Comparison of ENCODE assay signal across 9 cellular contexts in genomic region chr10:43689007-43689491, GRCh38. TPM values are rescaled to one million over a fixed set of nuclear protein-coding genes. Genes with fewer than 3 reads are reported as not detected.
DNase-seq lines count a peak whose midpoint lies in the region; ATAC-seq lines count a peak whose summit lies in the region.
"Had no signal": no experiment of that assay in that cellular context is flagged by ENCODE, and none has a peak within 500 bp of the region (broad histone marks: within the 10 kb centered on the region; RNA-seq: fewer than 3 reads in every experiment).

No MANE protein-coding gene starts in this region.

- H3K9me3 Mint-ChIP-seq in activated naive CD4-positive, alpha-beta T cell treated with anti-CD3 and anti-CD28 coated beads for 36 hours: no peaks in the 10 kb centered on the region
- no peaks in the 10 kb centered on the region for H3K9me3 Mint-ChIP-seq in activated naive CD4-positive, alpha-beta T cell treated with anti-CD3 and anti-CD28 coated beads, Interleukin-2, amount 50 U/mL, for 72 hours
- no peaks in the 10 kb centered on the region for H3K9me3 Mint-ChIP-seq in central memory CD8-positive, alpha-beta T cell

- no peaks in the 10 kb centered on the region for H3K36me3 Mint-ChIP-seq in activated naive CD4-positive, alpha-beta T cell treated with anti-CD3 and anti-CD28 coated beads for 36 hours (ENCODE audit: low read depth)
- H3K36me3 Mint-ChIP-seq in activated naive CD4-positive, alpha-beta T cell treated with anti-CD3 and anti-CD28 coated beads, Interleukin-2, amount 50 U/mL, for 72 hours: no peaks in the 10 kb centered on the region
- peaks cover 1% of the 10 kb centered on the region for H3K36me3 Mint-ChIP-seq in central memory CD8-positive, alpha-beta T cell (ENCODE audit: insufficient read depth)

- peak overlapping the region; percentile 77 for H3K4me3 Mint-ChIP-seq in activated naive CD4-positive, alpha-beta T cell treated with anti-CD3 and anti-CD28 coated beads for 36 hours
- peak overlapping the region; percentile 82 for H3K4me3 Mint-ChIP-seq in central memory CD8-positive, alpha-beta T cell

- H3K27ac ChIP-seq in muscle layer of duodenum (ENCODE audit: low read length): no peak overlapping the region
- H3K27ac ChIP-seq in thymus (ENCODE audit: low read depth): no peak overlapping the region

- WGBS in thymus: 80% methylated on average over 25 of the region's 25 CpGs

- no peak overlapping the region for H3K27ac Mint-ChIP-seq in activated naive CD4-positive, alpha-beta T cell treated with anti-CD3 and anti-CD28 coated beads for 36 hours
- no peak overlapping the region for H3K27ac Mint-ChIP-seq in activated naive CD4-positive, alpha-beta T cell treated with anti-CD3 and anti-CD28 coated beads, Interleukin-2, amount 50 U/mL, for 72 hours
- peak overlapping the region; percentile 26 for H3K27ac Mint-ChIP-seq in central memory CD8-positive, alpha-beta T cell (ENCODE audit: low read depth)

- ATAC-seq in activated naive CD4-positive, alpha-beta T cell treated with anti-CD3 and anti-CD28 coated beads, Interleukin-2, amount 50 U/mL, for 72 hours: no peak
- ATAC-seq in central memory CD8-positive, alpha-beta T cell (replicated peaks; ENCODE audit: extremely low read depth, poor library complexity, severe bottlenecking): no peak
- no peak for ATAC-seq in HG03521 (IDR thresholded peaks at IDR 0.05; ENCODE audit: unreplicated experiment)

- DNase-seq in activated naive CD4-positive, alpha-beta T cell treated with anti-CD3 and anti-CD28 coated beads for 36 hours: no peak
- no peak for DNase-seq in activated naive CD4-positive, alpha-beta T cell treated with anti-CD3 and anti-CD28 coated beads, Interleukin-2, amount 50 U/mL, for 72 hours (ENCODE audit: low spot score in 2 of 2)
- DNase-seq in central memory CD8-positive, alpha-beta T cell (ENCODE audit: low spot score in 2 of 2): no peak
- DNase-seq in amniotic stem cell (lab: John Stamatoyannopoulos, UW) (no peak), retina (no peak)
- DNase-seq: HCEC 1CT had no signal

- intact Hi-C loops in activated naive CD4-positive, alpha-beta T cell treated with anti-CD3 and anti-CD28 coated beads for 36 hours (cut with micrococcal nuclease): no loop called here

- H3K27me3 Mint-ChIP-seq in activated naive CD4-positive, alpha-beta T cell treated with anti-CD3 and anti-CD28 coated beads for 36 hours (ENCODE audit: low read depth): peaks cover 12% of the 10 kb centered on the region
- H3K27me3 Mint-ChIP-seq in central memory CD8-positive, alpha-beta T cell: peaks cover 13% of the 10 kb centered on the region

- H3K36me3 ChIP-seq in muscle layer of duodenum (ENCODE audit: control insufficient read depth in 1 of 2, insufficient read depth in 2 of 2, low read length in 2 of 2) (no peaks in the 10 kb centered on the region), thymus (ENCODE audit: control insufficient read depth, insufficient read depth) (no peaks in the 10 kb centered on the region)

- CTCF ChIA-PET in activated naive CD4-positive, alpha-beta T cell treated with anti-CD3 and anti-CD28 coated beads for 36 hours (lab: Charles Lee): interaction anchor here (0.6 to 2.3 kb wide), 19 partner anchors 8 to 710 kb away, joined by 3 to 14 read pairs (median 4); no protein-coding TSS in a partner anchor

- H3K4me1 ChIP-seq in muscle layer of duodenum (ENCODE audit: control insufficient read depth in 1 of 2, insufficient read depth in 2 of 2, low read length in 2 of 2): no peaks in the 10 kb centered on the region
- peaks cover 2% of the 10 kb centered on the region for H3K4me1 ChIP-seq in thymus (ENCODE audit: control insufficient read depth, insufficient read depth, low read length)

- H3K4me1 Mint-ChIP-seq in activated naive CD4-positive, alpha-beta T cell treated with anti-CD3 and anti-CD28 coated beads for 36 hours (ENCODE audit: low read depth): peaks cover 5% of the 10 kb centered on the region
- H3K4me1 Mint-ChIP-seq in central memory CD8-positive, alpha-beta T cell: peaks cover 5% of the 10 kb centered on the region

- H3K9me3 ChIP-seq in muscle layer of duodenum (ENCODE audit: control insufficient read depth in 1 of 2, low read length in 2 of 2) (no peaks in the 10 kb centered on the region), thymus (ENCODE audit: control insufficient read depth) (no peaks in the 10 kb centered on the region)

- H3K4me3 ChIP-seq in muscle layer of duodenum (ENCODE audit: low read depth in 1 of 2, low read length in 2 of 2) (peak overlapping the region; percentile 80 to 81), thymus (ENCODE audit: low read length) (peak overlapping the region; percentile 59)

- no peaks in the 10 kb centered on the region for H3K27me3 ChIP-seq in muscle layer of duodenum (ENCODE audit: low read depth, low read length)
- H3K27me3 ChIP-seq in thymus (ENCODE audit: control insufficient read depth, insufficient read depth): peaks cover 7% of the 10 kb centered on the region

RNA-seq across cellular contexts. Expression of gene ZNF32, which starts 40.4 kb away (rescaled TPM):
- 10 to 100 TPM; 17.8 to 17.9 TPM for total RNA-seq in activated naive CD4-positive, alpha-beta T cell treated with anti-CD3 and anti-CD28 coated beads for 36 hours
- total RNA-seq in activated naive CD4-positive, alpha-beta T cell treated with anti-CD3 and anti-CD28 coated beads, Interleukin-2, amount 50 U/mL, for 72 hours: 10 to 100 TPM in 1 of 2 donors, 1 to 10 TPM in 1; 3.1 to 12.0 TPM
- polyA plus RNA-seq in thymus: 88.7 TPM
